In the genomic region with DNA sequence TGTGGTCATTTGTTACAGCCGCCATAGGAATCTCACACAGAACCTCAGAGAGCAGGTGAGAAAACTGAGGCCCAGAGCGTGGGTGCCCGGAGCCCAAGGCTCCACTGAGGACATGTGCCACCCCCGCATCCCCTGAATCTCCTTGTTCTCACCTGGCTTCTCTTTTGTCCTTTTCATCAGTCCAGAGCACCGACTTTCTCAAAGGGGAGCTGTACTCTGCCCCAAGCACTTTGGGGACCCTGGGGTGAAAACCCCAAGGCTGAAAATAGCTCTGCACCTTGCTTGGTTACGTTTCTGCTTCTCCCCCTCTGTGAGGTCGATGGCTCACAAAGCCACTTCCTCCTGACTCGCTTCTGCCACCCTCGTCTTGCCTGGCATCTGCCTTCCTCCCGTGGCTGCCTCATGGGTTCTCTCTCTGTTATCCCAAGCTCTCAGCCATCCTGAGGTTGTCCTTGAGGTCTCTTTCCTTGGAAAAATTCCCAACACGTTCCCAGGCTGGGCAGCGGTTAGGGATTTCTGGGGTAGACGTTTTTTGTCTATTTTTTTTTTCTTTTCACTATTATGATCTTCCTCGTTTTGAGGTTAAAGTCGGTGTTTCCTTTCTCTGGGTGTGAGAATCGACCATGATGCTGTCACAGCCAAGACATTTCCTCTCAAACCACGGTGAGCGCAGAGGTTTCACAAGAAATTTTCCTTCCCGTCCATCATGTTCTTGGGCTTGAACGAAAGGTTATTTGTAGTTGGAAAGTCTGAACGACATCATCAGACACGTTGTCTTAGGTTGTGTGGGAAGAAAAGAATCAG, we compare ENCODE assay signal across 8 cellular contexts. TPM values are rescaled to one million over a fixed set of nuclear protein-coding genes. Genes with fewer than 3 reads are reported as not detected.
DNase-seq lines count a peak whose midpoint lies in the region; ATAC-seq, FAIRE-seq and TF ChIP-seq lines count a peak whose summit lies in the region.

No MANE protein-coding gene starts in this region.

- H3K79me2 ChIP-seq in OCI-LY7 (ENCODE audit: insufficient read depth, low read depth, low read length) = no peaks in the 10 kb centered on the region
- no peaks in the 10 kb centered on the region for H3K79me2 ChIP-seq in PC-3 (ENCODE audit: low read length)

- intact Hi-C loops in OCI-LY7 (cut with micrococcal nuclease; ENCODE audit: unreplicated experiment) (no loop called here), PC-3 (cut with micrococcal nuclease) (no loop called here)

- H2AFZ ChIP-seq in OCI-LY7 (ENCODE audit: low read length) (peak overlapping the region; percentile 81), PC-3 (ENCODE audit: low read length) (no peak overlapping the region)

- H3F3A ChIP-seq in PC-3 (ENCODE audit: low read length, unreplicated experiment) = no peaks in the 10 kb centered on the region

- no peak overlapping the region for H3K9ac ChIP-seq in PC-3 (ENCODE audit: low read length)

- H3K4me3 ChIP-seq in OCI-LY7 (ENCODE audit: low read depth, low read length, poor library complexity, severe bottlenecking) (peak overlapping the region; percentile 3), PC-3 (ENCODE audit: low read length) (no peak overlapping the region), brain microvascular endothelial cell (ENCODE audit: low read depth, low read length) (no peak overlapping the region)

- peaks cover 57% of the 10 kb centered on the region for H3K27me3 ChIP-seq in PC-3 (ENCODE audit: low read length)
- H3K27me3 ChIP-seq in brain microvascular endothelial cell (replicated peaks) = peaks cover 3% of the 10 kb centered on the region

- H4K20me1 ChIP-seq in OCI-LY7 (ENCODE audit: insufficient read depth, low read length) (no peaks in the 10 kb centered on the region), PC-3 (ENCODE audit: low read length) (no peaks in the 10 kb centered on the region)

- in situ Hi-C loops in brain microvascular endothelial cell (cut with HindIII; ENCODE audit: low pct_ligation_motif_present, low sequenced_read_pairs) = no loop called here

- no peak for FAIRE-seq in D721Med (lab: Jason Lieb, UNC)

- DNase-seq in OCI-LY7 (ENCODE audit: low spot score) (peak; percentile 72), D721Med (ENCODE audit: insufficient read length, low spot score) (no peak), PC-3 (no peak), brain microvascular endothelial cell (no peak)
- DNase-seq in activated gamma-delta T cell treated with anti-CD3 and anti-CD28 coated beads, Interleukin-2, amount 50 U/mL, for 16 hours (ENCODE audit: low read depth) = peak; percentile 65
- DNase-seq in stimulated activated CD4-positive, alpha-beta T cell treated with anti-CD3 and anti-CD28 coated beads, TNF-alpha, amount 100 ng/mL, for 24 hours (ENCODE audit: low read depth in 3 of 3) = peak; percentile 57 to 78 (median 63)

- H3K27ac ChIP-seq in OCI-LY7 (ENCODE audit: low read depth, low read length, poor library complexity, severe bottlenecking) (peak overlapping the region; percentile 17), PC-3 (ENCODE audit: low read length) (no peak overlapping the region), brain microvascular endothelial cell (no peak overlapping the region)

- TF ChIP-seq CTCF in OCI-LY7 (conservative IDR thresholded peaks at IDR 0.05; ENCODE audit: low read length) (peak; percentile 30; the same call in 1 of the 2 replicates), D721Med (IDR thresholded peaks at IDR 0.05; ENCODE audit: insufficient read depth, missing control alignments) (no peak), PC-3 (conservative IDR thresholded peaks at IDR 0.05; ENCODE audit: low read depth, low read length) (no peak), brain microvascular endothelial cell (IDR thresholded peaks at IDR 0.05; ENCODE audit: low read depth, low read length, missing control alignments) (no peak)

- H3K4me2 ChIP-seq in OCI-LY7 (ENCODE audit: low read length) (peak overlapping the region; percentile 61), PC-3 (ENCODE audit: low read length) (no peak overlapping the region)

- H3K36me3 ChIP-seq in OCI-LY7 (ENCODE audit: insufficient read depth, low read length) = no peaks in the 10 kb centered on the region
- no peaks in the 10 kb centered on the region for H3K36me3 ChIP-seq in PC-3 (ENCODE audit: low read depth, low read length)
- H3K36me3 ChIP-seq in brain microvascular endothelial cell (replicated peaks) = no peaks in the 10 kb centered on the region

- H3K9me3 ChIP-seq in OCI-LY7 (ENCODE audit: low read length) = no peaks in the 10 kb centered on the region
- H3K9me3 ChIP-seq in PC-3 (ENCODE audit: low read length) = no peaks in the 10 kb centered on the region

- H3K4me1 ChIP-seq in OCI-LY7 (ENCODE audit: insufficient read depth, low read length, poor library complexity, severe bottlenecking) (peaks cover 42% of the 10 kb centered on the region), PC-3 (ENCODE audit: insufficient read depth, low read length) (no peaks in the 10 kb centered on the region)

- CTCF ChIA-PET in OCI-LY7 (lab: Charles Lee; ENCODE audit: unreplicated experiment) (interaction anchor here (0.6 kb wide), 1 partner anchor 8 kb away, joined by 4 read pairs; no protein-coding TSS in a partner anchor), PC-3 (lab: Charles Lee) (no interaction called here)

- H3K9me2 ChIP-seq in OCI-LY7 (ENCODE audit: insufficient read depth, low read length) (no peaks in the 10 kb centered on the region), PC-3 (replicated peaks; ENCODE audit: low read length) (no peaks in the 10 kb centered on the region)

- BruUV-seq in OCI-LY7 (replicated peaks; lab: Mats Ljungman, UMichigan) (no TSS peak), PC-3 (replicated peaks; lab: Mats Ljungman, UMichigan) (no TSS peak)

- peak; percentile 42 for TF ChIP-seq POLR2A in GM15510 (IDR thresholded peaks at IDR 0.05; ENCODE audit: borderline replicate concordance, extremely low read depth, insufficient read length)

- POLR2A ChIA-PET in OCI-LY7 (lab: Charles Lee) = interaction anchor here (1.5 kb wide), 1 partner anchor 27 kb away, joined by 4 read pairs; no protein-coding TSS in a partner anchor
- POLR2A ChIA-PET in PC-3 (lab: Charles Lee; ENCODE audit: unreplicated experiment) = no interaction called here

- ATAC-seq in HG02763 (IDR thresholded peaks at IDR 0.05; ENCODE audit: unreplicated experiment) (peak; percentile 72), PC-3 (no peak)

RNA-seq across cellular contexts. Expression of a gene that starts 37.2 kb away (rescaled TPM):
- total RNA-seq in OCI-LY7 (2014; rRNA removed; shearing (Covaris generic)) = 181 and 188 TPM in 2 replicates
- total RNA-seq in OCI-LY7 (2022) (210 and 224 TPM in 2 replicates), PC-3 (2014; rRNA removed) (not detected in 2 replicates)

Comparison
In these comparisons a context has a peak if more than half of its experiments do, and no peak if none do; other contexts are left out.
1. DNase-seq: peak in OCI-LY7 (single experiment), activated gamma-delta T cell treated with anti-CD3 and anti-CD28 coated beads, Interleukin-2, amount 50 U/mL, for 16 hours (single experiment) and stimulated activated CD4-positive, alpha-beta T cell treated with anti-CD3 and anti-CD28 coated beads, TNF-alpha, amount 100 ng/mL, for 24 hours (3 of 3); none in D721Med (single experiment), PC-3 (single experiment) and brain microvascular endothelial cell (single experiment).
2. RNA of a gene that starts 37.2 kb away (total RNA-seq): 181 to 224 TPM in OCI-LY7; not detected in PC-3; every median in the first group is over 100 times any median in the second.